7 cellular contexts compared by ENCODE assay signal in the genomic region with DNA sequence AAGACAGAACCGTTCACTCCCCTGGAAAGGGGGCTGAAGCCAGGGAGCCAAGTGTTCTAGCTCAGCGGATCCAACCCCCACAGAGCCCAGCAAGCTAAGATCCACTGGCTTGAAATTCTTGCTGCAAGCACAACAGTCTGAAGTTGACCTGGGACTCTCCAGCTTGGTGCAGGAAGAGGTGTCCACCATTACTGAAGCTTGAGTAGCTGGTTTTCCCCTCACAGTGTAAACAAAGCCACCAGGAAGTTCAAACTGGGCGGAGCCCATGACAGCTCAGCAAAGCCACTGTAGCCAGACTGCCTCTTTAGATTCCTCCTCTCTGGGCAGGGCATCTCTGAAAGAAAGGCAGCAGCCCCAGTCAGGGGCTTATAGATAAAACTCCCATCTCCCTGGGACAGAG.
A peak's percentile ranks its signal among the peaks of the same experiment; 100 is the strongest.
DNase-seq lines count a peak whose midpoint lies in the region; ATAC-seq and TF ChIP-seq lines count a peak whose summit lies in the region.
"Not testable (repeated sequence)": the region's sequence is repeated elsewhere in the genome, so short reads cannot be mapped to it uniquely, and the experiment has no call there.

No MANE protein-coding gene starts in this region.

- not testable (repeated sequence) for H3K9me3 Mint-ChIP-seq in activated CD4-positive, alpha-beta T cell treated with anti-CD3 and anti-CD28 coated beads for 36 hours (ENCODE audit: low read depth)

- H3K4me1 ChIP-seq in OCI-LY7 (ENCODE audit: insufficient read depth, low read length, poor library complexity, severe bottlenecking): peaks cover 18% of the 10 kb centered on the region
- H3K4me1 ChIP-seq in colonic mucosa: not testable (repeated sequence)

- H3K4me3 Mint-ChIP-seq in activated CD4-positive, alpha-beta T cell treated with anti-CD3 and anti-CD28 coated beads for 36 hours: not testable (repeated sequence)

- not testable (repeated sequence) for H3K27me3 Mint-ChIP-seq in activated CD4-positive, alpha-beta T cell treated with anti-CD3 and anti-CD28 coated beads for 36 hours

- not testable (repeated sequence) for H3K36me3 Mint-ChIP-seq in activated CD4-positive, alpha-beta T cell treated with anti-CD3 and anti-CD28 coated beads for 36 hours (ENCODE audit: low read depth)

- ATAC-seq in HG02610 (IDR thresholded peaks at IDR 0.05; ENCODE audit: unreplicated experiment): peak; percentile 62
- not testable (repeated sequence) for ATAC-seq in activated CD4-positive, alpha-beta T cell treated with anti-CD3 and anti-CD28 coated beads for 36 hours

- DNase-seq in Caki2 (ENCODE audit: low read depth) (peak; percentile 13), OCI-LY7 (ENCODE audit: low spot score) (peak; percentile 47), colonic mucosa (peak; percentile 83), iris pigment epithelial cell (ENCODE audit: low read depth) (peak; percentile 18), renal cortical epithelial cell (ENCODE audit: low read depth) (peak; percentile 72)
- peak; percentile 6 for DNase-seq in activated CD4-positive, alpha-beta T cell treated with anti-CD3 and anti-CD28 coated beads for 36 hours

- H3K4me3 ChIP-seq in OCI-LY7 (ENCODE audit: low read depth, low read length, poor library complexity, severe bottlenecking); colonic mucosa: not testable (repeated sequence)

- not testable (repeated sequence) for BruUV-seq in OCI-LY7 (replicated peaks; lab: Mats Ljungman, UMichigan)

- H3K79me2 ChIP-seq in OCI-LY7 (ENCODE audit: insufficient read depth, low read depth, low read length): not testable (repeated sequence)

- H3K4me1 Mint-ChIP-seq in activated CD4-positive, alpha-beta T cell treated with anti-CD3 and anti-CD28 coated beads for 36 hours: not testable (repeated sequence)

- CTCF ChIA-PET in OCI-LY7 (lab: Charles Lee; ENCODE audit: unreplicated experiment): not testable (repeated sequence)
- CTCF ChIA-PET in activated CD4-positive, alpha-beta T cell treated with anti-CD3 and anti-CD28 coated beads for 36 hours (lab: Charles Lee): interaction anchor here (0.7 kb wide), 1 partner anchor 126 kb away, joined by 3 read pairs; no protein-coding TSS in a partner anchor

- not testable (repeated sequence) for H3K27me3 ChIP-seq in colonic mucosa

- intact Hi-C loops in OCI-LY7 (cut with micrococcal nuclease; ENCODE audit: unreplicated experiment); activated CD4-positive, alpha-beta T cell treated with anti-CD3 and anti-CD28 coated beads for 36 hours (cut with DNase I, micrococcal nuclease): not testable (repeated sequence)
- intact Hi-C loops in colonic mucosa (cut with DNase I): loop anchor here (10.0 kb wide), 1 partner anchor 45 kb away; no protein-coding TSS in a partner anchor

- not testable (repeated sequence) for H3K27ac ChIP-seq in OCI-LY7 (ENCODE audit: low read depth, low read length, poor library complexity, severe bottlenecking); colonic mucosa

- TF ChIP-seq CTCF in OCI-LY7 (conservative IDR thresholded peaks at IDR 0.05; ENCODE audit: low read length); colonic mucosa (IDR thresholded peaks at IDR 0.05): not testable (repeated sequence)

- not testable (repeated sequence) for H3K36me3 ChIP-seq in OCI-LY7 (ENCODE audit: insufficient read depth, low read length); colonic mucosa

- not testable (repeated sequence) for H3K9me3 ChIP-seq in OCI-LY7 (ENCODE audit: low read length); colonic mucosa

- H3K9me2 ChIP-seq in OCI-LY7 (ENCODE audit: insufficient read depth, low read length): not testable (repeated sequence)

- peak overlapping the region; percentile 58; the same call in 1 of the 2 replicates for H2AFZ ChIP-seq in OCI-LY7 (ENCODE audit: low read length)

- H3K27ac Mint-ChIP-seq in activated CD4-positive, alpha-beta T cell treated with anti-CD3 and anti-CD28 coated beads for 36 hours: not testable (repeated sequence)

- in situ Hi-C loops in Caki2 (cut with HindIII; ENCODE audit: low pct_unique_long_range_greater_than_20kb, low sequenced_read_pairs): not testable (repeated sequence)

- H3K4me2 ChIP-seq in OCI-LY7 (ENCODE audit: low read length): not testable (repeated sequence)

- POLR2A ChIA-PET in OCI-LY7 (lab: Charles Lee): interaction anchor here (1.3 to 1.5 kb wide), 4 partner anchors 12 to 28 kb away, joined by 3 read pairs; no protein-coding TSS in a partner anchor
- POLR2A ChIA-PET in activated CD4-positive, alpha-beta T cell treated with anti-CD3 and anti-CD28 coated beads for 36 hours (lab: Charles Lee): not testable (repeated sequence)

- not testable (repeated sequence) for H3K9ac ChIP-seq in colonic mucosa (ENCODE audit: low read depth in 2 of 2, low read length in 2 of 2)

- not testable (repeated sequence) for H4K20me1 ChIP-seq in OCI-LY7 (ENCODE audit: insufficient read depth, low read length)

Comparison
In these comparisons a context has a peak if more than half of its experiments do, and no peak if none do; other contexts are left out.
1. DNase-seq: peak in every context shown above with its lines; median percentile 83 in colonic mucosa; 72 in renal cortical epithelial cell; 47 in OCI-LY7; 18 in iris pigment epithelial cell; 13 in Caki2; 6 in activated CD4-positive, alpha-beta T cell treated with anti-CD3 and anti-CD28 coated beads for 36 hours.